In genomic region chr18:68215931-68216330, GRCh38 we compare ENCODE assay signal across 1 cellular context.
TF ChIP-seq lines count a peak whose summit lies in the region.

No MANE protein-coding gene starts in this region.

TF ChIP-seq in GM23338, 12 proteins besides CTCF, POLR2A, EP300 and RAD21 (continued from another document):
- TF ChIP-seq, protein P1, sequence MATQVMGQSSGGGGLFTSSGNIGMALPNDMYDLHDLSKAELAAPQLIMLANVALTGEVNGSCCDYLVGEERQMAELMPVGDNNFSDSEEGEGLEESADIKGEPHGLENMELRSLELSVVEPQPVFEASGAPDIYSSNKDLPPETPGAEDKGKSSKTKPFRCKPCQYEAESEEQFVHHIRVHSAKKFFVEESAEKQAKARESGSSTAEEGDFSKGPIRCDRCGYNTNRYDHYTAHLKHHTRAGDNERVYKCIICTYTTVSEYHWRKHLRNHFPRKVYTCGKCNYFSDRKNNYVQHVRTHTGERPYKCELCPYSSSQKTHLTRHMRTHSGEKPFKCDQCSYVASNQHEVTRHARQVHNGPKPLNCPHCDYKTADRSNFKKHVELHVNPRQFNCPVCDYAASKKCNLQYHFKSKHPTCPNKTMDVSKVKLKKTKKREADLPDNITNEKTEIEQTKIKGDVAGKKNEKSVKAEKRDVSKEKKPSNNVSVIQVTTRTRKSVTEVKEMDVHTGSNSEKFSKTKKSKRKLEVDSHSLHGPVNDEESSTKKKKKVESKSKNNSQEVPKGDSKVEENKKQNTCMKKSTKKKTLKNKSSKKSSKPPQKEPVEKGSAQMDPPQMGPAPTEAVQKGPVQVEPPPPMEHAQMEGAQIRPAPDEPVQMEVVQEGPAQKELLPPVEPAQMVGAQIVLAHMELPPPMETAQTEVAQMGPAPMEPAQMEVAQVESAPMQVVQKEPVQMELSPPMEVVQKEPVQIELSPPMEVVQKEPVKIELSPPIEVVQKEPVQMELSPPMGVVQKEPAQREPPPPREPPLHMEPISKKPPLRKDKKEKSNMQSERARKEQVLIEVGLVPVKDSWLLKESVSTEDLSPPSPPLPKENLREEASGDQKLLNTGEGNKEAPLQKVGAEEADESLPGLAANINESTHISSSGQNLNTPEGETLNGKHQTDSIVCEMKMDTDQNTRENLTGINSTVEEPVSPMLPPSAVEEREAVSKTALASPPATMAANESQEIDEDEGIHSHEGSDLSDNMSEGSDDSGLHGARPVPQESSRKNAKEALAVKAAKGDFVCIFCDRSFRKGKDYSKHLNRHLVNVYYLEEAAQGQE (IDR thresholded peaks at IDR 0.05; ENCODE audit: unreplicated experiment), result no peak
- TF ChIP-seq, protein P2, sequence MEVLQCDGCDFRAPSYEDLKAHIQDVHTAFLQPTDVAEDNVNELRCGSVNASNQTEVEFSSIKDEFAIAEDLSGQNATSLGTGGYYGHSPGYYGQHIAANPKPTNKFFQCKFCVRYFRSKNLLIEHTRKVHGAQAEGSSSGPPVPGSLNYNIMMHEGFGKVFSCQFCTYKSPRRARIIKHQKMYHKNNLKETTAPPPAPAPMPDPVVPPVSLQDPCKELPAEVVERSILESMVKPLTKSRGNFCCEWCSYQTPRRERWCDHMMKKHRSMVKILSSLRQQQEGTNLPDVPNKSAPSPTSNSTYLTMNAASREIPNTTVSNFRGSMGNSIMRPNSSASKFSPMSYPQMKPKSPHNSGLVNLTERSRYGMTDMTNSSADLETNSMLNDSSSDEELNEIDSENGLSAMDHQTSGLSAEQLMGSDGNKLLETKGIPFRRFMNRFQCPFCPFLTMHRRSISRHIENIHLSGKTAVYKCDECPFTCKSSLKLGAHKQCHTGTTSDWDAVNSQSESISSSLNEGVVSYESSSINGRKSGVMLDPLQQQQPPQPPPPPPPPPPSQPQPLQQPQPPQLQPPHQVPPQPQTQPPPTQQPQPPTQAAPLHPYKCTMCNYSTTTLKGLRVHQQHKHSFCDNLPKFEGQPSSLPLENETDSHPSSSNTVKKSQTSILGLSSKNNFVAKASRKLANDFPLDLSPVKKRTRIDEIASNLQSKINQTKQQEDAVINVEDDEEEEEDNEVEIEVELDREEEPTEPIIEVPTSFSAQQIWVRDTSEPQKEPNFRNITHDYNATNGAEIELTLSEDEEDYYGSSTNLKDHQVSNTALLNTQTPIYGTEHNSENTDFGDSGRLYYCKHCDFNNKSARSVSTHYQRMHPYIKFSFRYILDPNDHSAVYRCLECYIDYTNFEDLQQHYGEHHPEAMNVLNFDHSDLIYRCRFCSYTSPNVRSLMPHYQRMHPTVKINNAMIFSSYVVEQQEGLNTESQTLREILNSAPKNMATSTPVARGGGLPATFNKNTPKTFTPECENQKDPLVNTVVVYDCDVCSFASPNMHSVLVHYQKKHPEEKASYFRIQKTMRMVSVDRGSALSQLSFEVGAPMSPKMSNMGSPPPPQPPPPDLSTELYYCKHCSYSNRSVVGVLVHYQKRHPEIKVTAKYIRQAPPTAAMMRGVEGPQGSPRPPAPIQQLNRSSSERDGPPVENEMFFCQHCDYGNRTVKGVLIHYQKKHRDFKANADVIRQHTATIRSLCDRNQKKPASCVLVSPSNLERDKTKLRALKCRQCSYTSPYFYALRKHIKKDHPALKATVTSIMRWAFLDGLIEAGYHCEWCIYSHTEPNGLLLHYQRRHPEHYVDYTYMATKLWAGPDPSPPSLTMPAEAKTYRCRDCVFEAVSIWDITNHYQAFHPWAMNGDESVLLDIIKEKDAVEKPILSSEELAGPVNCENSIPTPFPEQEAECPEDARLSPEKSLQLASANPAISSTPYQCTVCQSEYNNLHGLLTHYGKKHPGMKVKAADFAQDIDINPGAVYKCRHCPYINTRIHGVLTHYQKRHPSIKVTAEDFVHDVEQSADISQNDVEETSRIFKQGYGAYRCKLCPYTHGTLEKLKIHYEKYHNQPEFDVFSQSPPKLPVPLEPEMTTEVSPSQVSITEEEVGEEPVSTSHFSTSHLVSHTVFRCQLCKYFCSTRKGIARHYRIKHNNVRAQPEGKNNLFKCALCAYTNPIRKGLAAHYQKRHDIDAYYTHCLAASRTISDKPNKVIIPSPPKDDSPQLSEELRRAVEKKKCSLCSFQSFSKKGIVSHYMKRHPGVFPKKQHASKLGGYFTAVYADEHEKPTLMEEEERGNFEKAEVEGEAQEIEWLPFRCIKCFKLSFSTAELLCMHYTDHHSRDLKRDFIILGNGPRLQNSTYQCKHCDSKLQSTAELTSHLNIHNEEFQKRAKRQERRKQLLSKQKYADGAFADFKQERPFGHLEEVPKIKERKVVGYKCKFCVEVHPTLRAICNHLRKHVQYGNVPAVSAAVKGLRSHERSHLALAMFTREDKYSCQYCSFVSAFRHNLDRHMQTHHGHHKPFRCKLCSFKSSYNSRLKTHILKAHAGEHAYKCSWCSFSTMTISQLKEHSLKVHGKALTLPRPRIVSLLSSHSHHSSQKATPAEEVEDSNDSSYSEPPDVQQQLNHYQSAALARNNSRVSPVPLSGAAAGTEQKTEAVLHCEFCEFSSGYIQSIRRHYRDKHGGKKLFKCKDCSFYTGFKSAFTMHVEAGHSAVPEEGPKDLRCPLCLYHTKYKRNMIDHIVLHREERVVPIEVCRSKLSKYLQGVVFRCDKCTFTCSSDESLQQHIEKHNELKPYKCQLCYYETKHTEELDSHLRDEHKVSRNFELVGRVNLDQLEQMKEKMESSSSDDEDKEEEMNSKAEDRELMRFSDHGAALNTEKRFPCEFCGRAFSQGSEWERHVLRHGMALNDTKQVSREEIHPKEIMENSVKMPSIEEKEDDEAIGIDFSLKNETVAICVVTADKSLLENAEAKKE (CRISPR knock-in tag; IDR thresholded peaks at IDR 0.05), result no peak
- no peak for TF ChIP-seq NANOG (IDR thresholded peaks at IDR 0.05; ENCODE audit: borderline replicate concordance)
